Comparison of ENCODE assay signal across 11 cellular contexts in genomic region chr2:101803945-101804696, GRCh38.
DNase-seq lines count a peak whose midpoint lies in the region; TF ChIP-seq lines count a peak whose summit lies in the region.
"Had no signal": no experiment of that assay in that cellular context is flagged by ENCODE, and none has a peak within 500 bp of the region (broad histone marks: within the 10 kb centered on the region; RNA-seq: fewer than 3 reads in every experiment).

No MANE protein-coding gene starts in this region.

- H3K27me3 ChIP-seq in thyroid gland, result no peaks in the 10 kb centered on the region

- H3K4me3 Mint-ChIP-seq in HFFc6, result peak overlapping the region; percentile 13; the same call in 1 of the 2 replicates
- H3K4me3 Mint-ChIP-seq: activated naive CD4-positive, alpha-beta T cell treated with anti-CD3 and anti-CD28 coated beads, Interleukin-2, amount 10 ng/mL, durations not matched to agents 7 days and 5 days had no signal

- in situ Hi-C loops in SK-MEL-5 (cut with HindIII; ENCODE audit: low pct_unique_long_range_greater_than_20kb, low sequenced_read_pairs), result no loop called here

- WGBS in thyroid gland, 2 donors, result 68 to 69% methylated on average over 8 of the region's 8 CpGs

- H3K4me1 ChIP-seq in thyroid gland, result peaks cover 0 to 21% of the 10 kb centered on the region in 2 donors

- no peak overlapping the region for H3K27ac ChIP-seq in thyroid gland

- peaks cover 2% of the 10 kb centered on the region for H3K27me3 Mint-ChIP-seq in HFFc6 (ENCODE audit: insufficient read depth)
- H3K27me3 Mint-ChIP-seq: activated naive CD4-positive, alpha-beta T cell treated with anti-CD3 and anti-CD28 coated beads, Interleukin-2, amount 10 ng/mL, durations not matched to agents 7 days and 5 days had no signal

- no peaks in the 10 kb centered on the region for H3K9me3 ChIP-seq in thyroid gland

- no peak for TF ChIP-seq POLR2A in thyroid gland (IDR thresholded peaks at IDR 0.05)

- intact Hi-C loops in thyroid gland (cut with DNase I), result no loop called here

- H3K4me1 Mint-ChIP-seq in HFFc6 (ENCODE audit: low read depth), result peaks cover 83% of the 10 kb centered on the region

- TF ChIP-seq CTCF in HFFc6 (IDR thresholded peaks at IDR 0.05) (no peak), fibroblast of villous mesenchyme (IDR thresholded peaks at IDR 0.05; ENCODE audit: insufficient read depth, low read depth, low read length) (no peak), thyroid gland (IDR thresholded peaks at IDR 0.05) (no peak)

- no peak overlapping the region for H3K4me3 ChIP-seq in fibroblast of villous mesenchyme (ENCODE audit: low read depth, low read length)
- no peak overlapping the region for H3K4me3 ChIP-seq in thyroid gland (replicated peaks in 1 of 3)

- H3K9me3 Mint-ChIP-seq in HFFc6, result no peaks in the 10 kb centered on the region

- H3K27ac Mint-ChIP-seq in HFFc6, result peak overlapping the region; percentile 35
- H3K27ac Mint-ChIP-seq: activated naive CD4-positive, alpha-beta T cell treated with anti-CD3 and anti-CD28 coated beads, Interleukin-2, amount 10 ng/mL, durations not matched to agents 7 days and 5 days had no signal

- H3K36me3 Mint-ChIP-seq in HFFc6 (ENCODE audit: low read depth), result peaks cover 19% of the 10 kb centered on the region

- DNase-seq in HFFc6, result no peak
- peak; percentile 25 for DNase-seq in SK-MEL-5 (ENCODE audit: low read depth, low spot score)
- peak; percentile 53 for DNase-seq in fibroblast of villous mesenchyme (ENCODE audit: low read depth)
- DNase-seq in retina, result peak; percentile 51
- DNase-seq in DMS114 treated with DMSO at 0.1 percent for 48 hours (lab: John Stamatoyannopoulos, UW; ENCODE audit: unreplicated experiment), result no peak
- no peak for DNase-seq in NCI-H146 (lab: John Stamatoyannopoulos, UW)
- DNase-seq in thyroid gland, result no peak
- DNase-seq: activated CD4-positive, alpha-beta T cell treated with anti-CD3 and anti-CD28 coated beads for 1 hour; activated naive CD4-positive, alpha-beta T cell treated with anti-CD3 and anti-CD28 coated beads, Interleukin-2, amount 10 ng/mL, durations not matched to agents 7 days and 5 days; EL; NCI-H1105 treated with DMSO at 0.1 percent for 48 hours had no signal

- H3K36me3 ChIP-seq in thyroid gland, result no peaks in the 10 kb centered on the region

Comparison
In these comparisons a context has a peak if more than half of its experiments do, and no peak if none do; other contexts are left out.
1. DNase-seq: peak in SK-MEL-5 (single experiment), fibroblast of villous mesenchyme (single experiment) and retina (single experiment); none in HFFc6 (single experiment), DMS114 treated with DMSO at 0.1 percent for 48 hours (single experiment), NCI-H146 (single experiment) and thyroid gland (0 of 2).